In the genomic region with DNA sequence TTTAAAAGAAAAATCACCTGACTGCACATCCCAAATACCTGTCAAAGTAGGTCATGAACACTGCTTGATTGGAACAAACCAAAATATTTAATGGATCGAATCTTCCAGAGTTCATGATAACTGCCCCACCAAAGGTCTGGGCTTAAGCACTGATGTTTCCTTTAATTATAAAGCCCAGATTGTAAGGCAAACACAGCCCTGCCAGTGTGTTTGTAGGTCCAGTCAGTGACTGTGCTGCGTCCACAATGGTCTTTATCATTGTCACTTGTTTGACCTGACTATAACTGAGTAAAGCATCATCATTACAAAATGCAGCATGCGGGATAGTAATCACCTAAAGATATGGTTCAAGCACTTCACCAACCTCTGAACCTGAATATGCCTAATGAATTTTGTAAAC, we compare ENCODE assay signal across 21 cellular contexts.
DNase-seq lines count a peak whose midpoint lies in the region; ATAC-seq, FAIRE-seq and TF ChIP-seq lines count a peak whose summit lies in the region.
"Had no signal": no experiment of that assay in that cellular context is flagged by ENCODE, and none has a peak within 500 bp of the region (broad histone marks: within the 10 kb centered on the region; RNA-seq: fewer than 3 reads in every experiment).

No MANE protein-coding gene starts in this region.

- no peaks in the 10 kb centered on the region for H3K79me2 ChIP-seq in HepG2 (ENCODE audit: insufficient read depth, low read length)

- POLR2A ChIA-PET in HepG2 (lab: Yijun Ruan, JAX), result no interaction called here

- H3K36me3 Mint-ChIP-seq in glutamatergic neuron (ENCODE audit: unreplicated experiment), result no peaks in the 10 kb centered on the region
- H3K36me3 Mint-ChIP-seq: CD8-positive, alpha-beta T cell had no signal

- intact Hi-C loops in HepG2 (cut with micrococcal nuclease; ENCODE audit: unreplicated experiment) (no loop called here), right lobe of liver (cut with DNase I) (no loop called here)

- BruUV-seq in HepG2 (replicated peaks; lab: Mats Ljungman, UMichigan), result no TSS peak

- no peaks in the 10 kb centered on the region for H4K20me1 ChIP-seq in HepG2 (ENCODE audit: insufficient read depth, low read length)

- TF ChIP-seq POLR2A in HepG2 (IDR thresholded peaks at IDR 0.05; ENCODE audit: insufficient read depth in 1 of 2, low read depth in 2 of 2, low read length in 2 of 2) (no peak), right lobe of liver (IDR thresholded peaks at IDR 0.05) (peak; percentile 15)

- H3K27me3 Mint-ChIP-seq in glutamatergic neuron (ENCODE audit: unreplicated experiment), result peaks cover 5% of the 10 kb centered on the region

- peak overlapping the region; percentile 80 for H3K27ac Mint-ChIP-seq in glutamatergic neuron (ENCODE audit: unreplicated experiment)
- H3K27ac Mint-ChIP-seq: CD8-positive, alpha-beta T cell; GM23338; HFFc6 had no signal

- no peak for TF ChIP-seq EP300 in HepG2 (IDR thresholded peaks at IDR 0.05; ENCODE audit: low read depth in 2 of 2, low read length in 2 of 2)
- TF ChIP-seq EP300 in HepG2 (CRISPR knock-in tag; IDR thresholded peaks at IDR 0.05; ENCODE audit: borderline replicate concordance), result no peak

- peaks cover 15 to 84% (median 67%) of the 10 kb centered on the region in 4 donors for H3K4me1 ChIP-seq in liver (ENCODE audit: control insufficient read depth in 4 of 4, insufficient read depth in 4 of 4, low read length in 3 of 4)
- H3K4me1 ChIP-seq in HepG2 (ENCODE audit: insufficient read depth, low read length), result peaks cover 21% of the 10 kb centered on the region
- H3K4me1 ChIP-seq in right lobe of liver, result peaks cover 0 to 52% (median 20%) of the 10 kb centered on the region in 4 donors
- H3K4me1 ChIP-seq: Caco-2, HAP-1 had no signal

- TF ChIP-seq RAD21 in liver (IDR thresholded peaks at IDR 0.05) (peak; percentile 18 to 25), HepG2 (CRISPR knock-in tag; IDR thresholded peaks at IDR 0.05) (no peak)

- in situ Hi-C loops in HepG2 (cut with HindIII; ENCODE audit: extremely low pct_ligation_motif_present, low pct_unique_long_range_greater_than_20kb), result no loop called here

- H3K9ac ChIP-seq in liver (ENCODE audit: low read depth in 1 of 2, low read length in 2 of 2) (no peak overlapping the region), HepG2 (ENCODE audit: insufficient read depth, low read depth, low read length) (no peak overlapping the region)

- H2AFZ ChIP-seq in HepG2 (ENCODE audit: low read length), result no peak overlapping the region

- H3K36me3 ChIP-seq in liver (ENCODE audit: control insufficient read depth in 4 of 4, insufficient read depth in 3 of 4, low read depth in 1 of 4, low read length in 3 of 4), result no peaks in the 10 kb centered on the region
- H3K36me3 ChIP-seq in HepG2 (replicated peaks in 1 of 2; ENCODE audit: control insufficient read depth in 1 of 2, insufficient read depth in 2 of 2, low read length in 2 of 2), result no peaks in the 10 kb centered on the region
- no peaks in the 10 kb centered on the region for H3K36me3 ChIP-seq in right lobe of liver
- H3K36me3 ChIP-seq: HAP-1 had no signal

- H3K27ac ChIP-seq in liver (ENCODE audit: low read depth in 1 of 2, low read length in 2 of 2) (peak overlapping the region; percentile 63 to 86), HepG2 (ENCODE audit: extremely low read length, insufficient read depth, low read length) (no peak overlapping the region), right lobe of liver (peak overlapping the region in 2 of 3 donors; percentile 36 to 90)

- H3K4me3 ChIP-seq in liver (ENCODE audit: low read depth in 1 of 3, low read length in 3 of 3) (no peak overlapping the region), HepG2 (replicated peaks in 1 of 3; ENCODE audit: insufficient read depth in 1 of 3, low read depth in 2 of 3, low read length in 3 of 3) (no peak overlapping the region), right lobe of liver (no peak overlapping the region)
- H3K4me3 ChIP-seq: A549, GM12878, GM23338, HAP-1 had no signal

- H3K27me3 ChIP-seq in liver (ENCODE audit: control insufficient read depth in 4 of 4, insufficient read depth in 4 of 4, low read length in 3 of 4) (no peaks in the 10 kb centered on the region), HepG2 (ENCODE audit: control insufficient read depth in 1 of 2, insufficient read depth in 2 of 2, low read length in 2 of 2) (peaks cover 0 to 4% of the 10 kb centered on the region in 2 experiments; a peak in 1 of 5 replicates), right lobe of liver (no peaks in the 10 kb centered on the region)

- no peaks in the 10 kb centered on the region for H3K9me3 ChIP-seq in liver (ENCODE audit: control insufficient read depth in 4 of 4, low read length in 3 of 4)
- no peaks in the 10 kb centered on the region for H3K9me3 ChIP-seq in HepG2 (ENCODE audit: low read length)
- no peaks in the 10 kb centered on the region for H3K9me3 ChIP-seq in right lobe of liver
- H3K9me3 ChIP-seq: A549, Caco-2, HAP-1 had no signal

- CTCF ChIA-PET in HepG2 (lab: Yijun Ruan, JAX; ENCODE audit: low intra/inter-chr PET ratio, low total read pairs), result no interaction called here

- no peak for TF ChIP-seq CTCF in liver (IDR thresholded peaks at IDR 0.05; ENCODE audit: low read depth, low read length, missing input control)
- no peak for TF ChIP-seq CTCF in HepG2 (CRISPR knock-in tag; IDR thresholded peaks at IDR 0.05)
- no peak for TF ChIP-seq CTCF in glutamatergic neuron (IDR thresholded peaks at IDR 0.05; ENCODE audit: partially characterized antibody, unreplicated experiment)
- TF ChIP-seq CTCF in right lobe of liver (IDR thresholded peaks at IDR 0.05), result no peak

- DNase-seq in HepG2 (ENCODE audit: low spot score) (no peak), glutamatergic neuron (no peak), right lobe of liver (no peak), AG08396 (ENCODE audit: low spot score) (no peak)
- no peak for DNase-seq in activated CD4-positive, alpha-beta T cell treated with anti-CD3 and anti-CD28 coated beads, Interleukin-2, amount 50 U/mL, for 4 hours
- DNase-seq: 8988T; ACHN; C1 segment of cervical spinal cord; Caco-2; CD8-positive, alpha-beta T cell; DMS153; EL; GDM1; HFFc6 had no signal

- no peak for ATAC-seq in HepG2
- peak; percentile 13 to 55 (median 48) for ATAC-seq in right lobe of liver
- ATAC-seq in HG03175 (IDR thresholded peaks at IDR 0.05; ENCODE audit: unreplicated experiment), result no peak
- ATAC-seq: A549; CD8-positive, alpha-beta T cell; GM12878 had no signal

- FAIRE-seq in HepG2 (lab: Jason Lieb, UNC), result no peak
- FAIRE-seq: A549, GM12878, GM19239 had no signal

- H3K4me3 Mint-ChIP-seq in glutamatergic neuron (ENCODE audit: unreplicated experiment), result peak overlapping the region; percentile 17
- H3K4me3 Mint-ChIP-seq: CD8-positive, alpha-beta T cell; GM23338; HFFc6 had no signal

- no peak overlapping the region for H3K4me2 ChIP-seq in HepG2 (ENCODE audit: low read depth, low read length)
- H3K4me2 ChIP-seq: A549, GM23338 had no signal

- WGBS in liver, result 41% methylated on average over 3 of the region's 3 CpGs
- 5% methylated on average over 3 of the region's 3 CpGs for WGBS in HepG2 (ENCODE audit: low lambda C conversion rate)
- 34% methylated on average over 3 of the region's 3 CpGs for WGBS in right lobe of liver (ENCODE audit: insufficient coverage, low coverage, low lambda C conversion rate, missing lambda C conversion rate)

- H3K9me3 Mint-ChIP-seq in glutamatergic neuron (ENCODE audit: unreplicated experiment), result peaks cover 7% of the 10 kb centered on the region
- H3K9me3 Mint-ChIP-seq: CD8-positive, alpha-beta T cell; GM23338; HFFc6 had no signal

- H3K4me1 Mint-ChIP-seq in glutamatergic neuron (ENCODE audit: low read depth, unreplicated experiment), result peaks cover 51% of the 10 kb centered on the region

TF ChIP-seq in liver, 16 proteins besides CTCF, POLR2A, EP300 and RAD21 (continues in another document):
- no peak for TF ChIP-seq YY1 (IDR thresholded peaks at IDR 0.05)
- TF ChIP-seq TAF1 (conservative IDR thresholded peaks at IDR 0.05), result peak; percentile 45
- TF ChIP-seq, protein P1, sequence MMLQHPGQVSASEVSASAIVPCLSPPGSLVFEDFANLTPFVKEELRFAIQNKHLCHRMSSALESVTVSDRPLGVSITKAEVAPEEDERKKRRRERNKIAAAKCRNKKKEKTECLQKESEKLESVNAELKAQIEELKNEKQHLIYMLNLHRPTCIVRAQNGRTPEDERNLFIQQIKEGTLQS (IDR thresholded peaks at IDR 0.05), result no peak

TF ChIP-seq in HepG2, 621 proteins besides CTCF, POLR2A, EP300 and RAD21 (continues in another document):
- TF ChIP-seq CREB1 (IDR thresholded peaks at IDR 0.05) (no peak), CREB1 (CRISPR knock-in tag; IDR thresholded peaks at IDR 0.05) (no peak), ZNF7 (CRISPR knock-in tag; IDR thresholded peaks at IDR 0.05) (no peak), PITX1 (CRISPR knock-in tag; IDR thresholded peaks at IDR 0.05) (no peak), ELF3 (CRISPR knock-in tag; IDR thresholded peaks at IDR 0.05) (no peak), ZZZ3 (CRISPR knock-in tag; IDR thresholded peaks at IDR 0.05; ENCODE audit: borderline replicate concordance) (no peak), RFX3 (CRISPR knock-in tag; IDR thresholded peaks at IDR 0.05) (no peak), ZNF343 (CRISPR knock-in tag; IDR thresholded peaks at IDR 0.05) (no peak)
- TF ChIP-seq, protein P2, sequence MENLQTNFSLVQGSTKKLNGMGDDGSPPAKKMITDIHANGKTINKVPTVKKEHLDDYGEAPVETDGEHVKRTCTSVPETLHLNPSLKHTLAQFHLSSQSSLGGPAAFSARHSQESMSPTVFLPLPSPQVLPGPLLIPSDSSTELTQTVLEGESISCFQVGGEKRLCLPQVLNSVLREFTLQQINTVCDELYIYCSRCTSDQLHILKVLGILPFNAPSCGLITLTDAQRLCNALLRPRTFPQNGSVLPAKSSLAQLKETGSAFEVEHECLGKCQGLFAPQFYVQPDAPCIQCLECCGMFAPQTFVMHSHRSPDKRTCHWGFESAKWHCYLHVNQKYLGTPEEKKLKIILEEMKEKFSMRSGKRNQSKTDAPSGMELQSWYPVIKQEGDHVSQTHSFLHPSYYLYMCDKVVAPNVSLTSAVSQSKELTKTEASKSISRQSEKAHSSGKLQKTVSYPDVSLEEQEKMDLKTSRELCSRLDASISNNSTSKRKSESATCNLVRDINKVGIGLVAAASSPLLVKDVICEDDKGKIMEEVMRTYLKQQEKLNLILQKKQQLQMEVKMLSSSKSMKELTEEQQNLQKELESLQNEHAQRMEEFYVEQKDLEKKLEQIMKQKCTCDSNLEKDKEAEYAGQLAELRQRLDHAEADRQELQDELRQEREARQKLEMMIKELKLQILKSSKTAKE (CRISPR knock-in tag; IDR thresholded peaks at IDR 0.05; ENCODE audit: borderline replicate concordance), result no peak

Comparison
In these comparisons a context has a peak if more than half of its experiments do, and no peak if none do; other contexts are left out.
1. ATAC-seq: peak in right lobe of liver (4 of 4); none in HepG2 (single experiment) and HG03175 (single experiment).